In the genomic region with DNA sequence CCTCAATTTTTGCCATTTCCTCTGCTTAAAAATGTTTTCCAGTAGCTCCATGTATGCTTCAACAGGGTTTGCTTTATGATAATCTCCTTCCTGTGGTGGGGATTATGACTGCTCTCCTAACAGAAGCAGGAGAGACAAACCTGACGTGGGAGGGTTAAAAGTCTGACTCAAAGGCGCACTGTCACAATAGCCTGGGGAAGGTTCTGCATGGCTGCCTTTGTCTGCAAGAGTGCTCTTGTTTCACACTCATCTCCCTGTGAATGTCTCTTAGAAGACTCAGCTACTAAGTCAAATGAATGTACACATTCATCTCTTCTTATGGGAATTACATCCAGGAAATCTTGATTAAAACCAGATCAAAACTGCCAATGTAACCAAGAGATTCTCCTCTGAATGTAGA, we compare ENCODE assay signal across 9 cellular contexts.
DNase-seq lines count a peak whose midpoint lies in the region; ATAC-seq and TF ChIP-seq lines count a peak whose summit lies in the region.
"Had no signal": no experiment of that assay in that cellular context is flagged by ENCODE, and none has a peak within 500 bp of the region (broad histone marks: within the 10 kb centered on the region; RNA-seq: fewer than 3 reads in every experiment).

No MANE protein-coding gene starts in this region.

- CTCF ChIA-PET in activated CD4-positive, alpha-beta T cell treated with anti-CD3 and anti-CD28 coated beads for 36 hours (lab: Charles Lee) = interaction anchor here (0.6 to 6.4 kb wide), 5 partner anchors 8 to 246 kb away, joined by 3 to 40 read pairs (median 4); no protein-coding TSS in a partner anchor

- H3K9me3 Mint-ChIP-seq in activated CD4-positive, alpha-beta T cell treated with anti-CD3 and anti-CD28 coated beads for 36 hours (ENCODE audit: low read depth) = peaks cover 4% of the 10 kb centered on the region
- H3K9me3 Mint-ChIP-seq in T-helper 2 cell treated with Interferon-gamma antibody and Interleukin-4, amounts not matched to agents 5 μg/mL and 100 μg/mL, for 36 hours = no peaks in the 10 kb centered on the region

- H2BK5ac ChIP-seq in neuronal stem cell (ENCODE audit: low read length) = no peak overlapping the region

- H3K4me1 ChIP-seq in neuronal stem cell (ENCODE audit: control insufficient read depth in 2 of 2, insufficient read depth in 1 of 2, low read depth in 1 of 2, low read length in 2 of 2) = peaks cover 6 to 13% of the 10 kb centered on the region in 2 donors

- H3K27ac ChIP-seq in neuronal stem cell (replicated peaks; ENCODE audit: low read length) = no peak overlapping the region
- H3K27ac ChIP-seq: HL-60 had no signal

- peaks cover 1% of the 10 kb centered on the region for H3K27me3 Mint-ChIP-seq in activated CD4-positive, alpha-beta T cell treated with anti-CD3 and anti-CD28 coated beads for 36 hours
- peaks cover 10% of the 10 kb centered on the region for H3K27me3 Mint-ChIP-seq in T-helper 2 cell treated with Interferon-gamma antibody and Interleukin-4, amounts not matched to agents 5 μg/mL and 100 μg/mL, for 36 hours (ENCODE audit: low read depth)

- no peaks in the 10 kb centered on the region for H3K9me3 ChIP-seq in neuronal stem cell (replicated peaks in 1 of 2; ENCODE audit: control insufficient read depth in 2 of 2, insufficient read depth in 1 of 2, low read depth in 1 of 2, low read length in 2 of 2)

- peaks cover 19% of the 10 kb centered on the region for H3K4me1 Mint-ChIP-seq in activated CD4-positive, alpha-beta T cell treated with anti-CD3 and anti-CD28 coated beads for 36 hours
- H3K4me1 Mint-ChIP-seq in T-helper 2 cell treated with Interferon-gamma antibody and Interleukin-4, amounts not matched to agents 5 μg/mL and 100 μg/mL, for 36 hours (ENCODE audit: low read depth) = peaks cover 1% of the 10 kb centered on the region

- H4K8ac ChIP-seq in neuronal stem cell (ENCODE audit: low read depth, low read length) = no peak overlapping the region

- peaks cover 1% of the 10 kb centered on the region for H3K79me1 ChIP-seq in neuronal stem cell (ENCODE audit: low read depth, low read length)

- H3K4me3 ChIP-seq in neuronal stem cell (ENCODE audit: low read length in 2 of 2) = no peak overlapping the region

- no peaks in the 10 kb centered on the region for H3K36me3 Mint-ChIP-seq in activated CD4-positive, alpha-beta T cell treated with anti-CD3 and anti-CD28 coated beads for 36 hours (ENCODE audit: low read depth)
- H3K36me3 Mint-ChIP-seq in T-helper 2 cell treated with Interferon-gamma antibody and Interleukin-4, amounts not matched to agents 5 μg/mL and 100 μg/mL, for 36 hours (ENCODE audit: low read depth) = no peaks in the 10 kb centered on the region

- TF ChIP-seq CTCF in GM20000 (IDR thresholded peaks at IDR 0.05; ENCODE audit: extremely low read depth, missing control alignments) = no peak

- H3K27me3 ChIP-seq in neuronal stem cell (ENCODE audit: control insufficient read depth in 3 of 3, insufficient read depth in 3 of 3, low read depth in 1 of 3, low read length in 3 of 3) = no peaks in the 10 kb centered on the region

- H3K18ac ChIP-seq in neuronal stem cell (ENCODE audit: low read length) = no peak overlapping the region

- H3K4me2 ChIP-seq in neuronal stem cell (ENCODE audit: insufficient read depth, low read length, poor library complexity, severe bottlenecking) = no peak overlapping the region

- H4K91ac ChIP-seq in neuronal stem cell (ENCODE audit: low read depth, low read length, poor library complexity) = no peak overlapping the region

- H2AFZ ChIP-seq in neuronal stem cell (ENCODE audit: low read length) = peak overlapping the region; percentile 59

- H3K14ac ChIP-seq in neuronal stem cell (ENCODE audit: low read length) = no peak overlapping the region

- peak; percentile 82 for ATAC-seq in activated CD4-positive, alpha-beta T cell treated with anti-CD3 and anti-CD28 coated beads for 36 hours
- ATAC-seq in HG02884 (IDR thresholded peaks at IDR 0.05; ENCODE audit: unreplicated experiment) = peak; percentile 76

- no peak overlapping the region for H2BK15ac ChIP-seq in neuronal stem cell (ENCODE audit: low read length)

- H3K36me3 ChIP-seq in neuronal stem cell (replicated peaks in 1 of 2; ENCODE audit: control insufficient read depth in 2 of 2, insufficient read depth in 2 of 2, low read length in 2 of 2) = no peaks in the 10 kb centered on the region

- POLR2A ChIA-PET in activated CD4-positive, alpha-beta T cell treated with anti-CD3 and anti-CD28 coated beads for 36 hours (lab: Charles Lee) = no interaction called here

- H3K9ac ChIP-seq in neuronal stem cell (ENCODE audit: low read depth, low read length, poor library complexity) = no peak overlapping the region

- no CpG with 5 or more reads among the region's 2 CpGs for WGBS in neuronal stem cell (ENCODE audit: extremely low coverage in 2 of 2, insufficient read length in 2 of 2, insufficient replicate concordance in 1 of 2), 2 donors

- DNase-seq in activated CD4-positive, alpha-beta T cell treated with anti-CD3 and anti-CD28 coated beads for 36 hours = no peak
- no peak for DNase-seq in activated CD4-positive, alpha-beta T cell treated with anti-CD3 and anti-CD28 coated beads, Interleukin-2, amount 50 U/mL, for 1 hour
- peak; percentile 13 for DNase-seq in T-helper 2 cell treated with Interferon-gamma antibody and Interleukin-4, amounts not matched to agents 5 μg/mL and 100 μg/mL, for 36 hours (ENCODE audit: low spot score)
- DNase-seq in neuronal stem cell (ENCODE audit: low spot score) = peak; percentile 63
- no peak for DNase-seq in NCI-H526 (lab: John Stamatoyannopoulos, UW)
- no peak for DNase-seq in NOMO-1 treated with DMSO at 0.1 percent for 48 hours (lab: John Stamatoyannopoulos, UW; ENCODE audit: unreplicated experiment)
- no peak for DNase-seq in GM20000 (ENCODE audit: low spot score)

- intact Hi-C loops in activated CD4-positive, alpha-beta T cell treated with anti-CD3 and anti-CD28 coated beads for 36 hours (cut with DNase I, micrococcal nuclease) = no loop called here

- no peak overlapping the region for H3K4me3 Mint-ChIP-seq in activated CD4-positive, alpha-beta T cell treated with anti-CD3 and anti-CD28 coated beads for 36 hours
- H3K4me3 Mint-ChIP-seq in T-helper 2 cell treated with Interferon-gamma antibody and Interleukin-4, amounts not matched to agents 5 μg/mL and 100 μg/mL, for 36 hours = no peak overlapping the region

- H3K27ac Mint-ChIP-seq in activated CD4-positive, alpha-beta T cell treated with anti-CD3 and anti-CD28 coated beads for 36 hours = no peak overlapping the region
- H3K27ac Mint-ChIP-seq in T-helper 2 cell treated with Interferon-gamma antibody and Interleukin-4, amounts not matched to agents 5 μg/mL and 100 μg/mL, for 36 hours = no peak overlapping the region

- H2AK5ac ChIP-seq in neuronal stem cell (ENCODE audit: low read depth, low read length) = no peak overlapping the region

- H3K4ac ChIP-seq in neuronal stem cell (ENCODE audit: low read length) = no peak overlapping the region

- no peak overlapping the region for H2BK12ac ChIP-seq in neuronal stem cell (ENCODE audit: low read length)

- no peak overlapping the region for H3K23ac ChIP-seq in neuronal stem cell (ENCODE audit: low read depth, low read length, poor library complexity)

- H2BK120ac ChIP-seq in neuronal stem cell (ENCODE audit: low read depth, low read length) = no peak overlapping the region

Comparison
In these comparisons a context has a peak if more than half of its experiments do, and no peak if none do; other contexts are left out.
1. DNase-seq: peak in T-helper 2 cell treated with Interferon-gamma antibody and Interleukin-4, amounts not matched to agents 5 μg/mL and 100 μg/mL, for 36 hours (single experiment) and neuronal stem cell (single experiment); none in activated CD4-positive, alpha-beta T cell treated with anti-CD3 and anti-CD28 coated beads for 36 hours (single experiment), activated CD4-positive, alpha-beta T cell treated with anti-CD3 and anti-CD28 coated beads, Interleukin-2, amount 50 U/mL, for 1 hour (single experiment), NCI-H526 (0 of 2), NOMO-1 treated with DMSO at 0.1 percent for 48 hours (single experiment) and GM20000 (single experiment).